8 cellular contexts compared by ENCODE assay signal in genomic region chr14:24094839-24095195, GRCh38. TPM values are rescaled to one million over a fixed set of nuclear protein-coding genes. Genes with fewer than 3 reads are reported as not detected.
DNase-seq lines count a peak whose midpoint lies in the region; ATAC-seq, FAIRE-seq and TF ChIP-seq lines count a peak whose summit lies in the region.

No MANE protein-coding gene starts in this region.

- H2AFZ ChIP-seq in astrocyte (ENCODE audit: low read depth, low read length), result peak overlapping the region; percentile 95

- peak overlapping the region; percentile 88 for H3K27ac Mint-ChIP-seq in astrocyte (ENCODE audit: unreplicated experiment)

- peaks cover 31 to 42% (median 36%) of the 10 kb centered on the region in 11 experiments for H3K36me3 ChIP-seq in BLaER1 treated with 17β-estradiol and CSF1 and Interleukin-3, amounts not matched to agents 10 nM and 100 nM
- peaks cover 22% of the 10 kb centered on the region for H3K36me3 ChIP-seq in HUES48 (ENCODE audit: control insufficient read depth, insufficient read depth, low read length)
- H3K36me3 ChIP-seq in astrocyte (ENCODE audit: insufficient read depth, low read length), result no peaks in the 10 kb centered on the region
- H3K36me3 ChIP-seq in liver (ENCODE audit: control insufficient read depth in 4 of 4, insufficient read depth in 3 of 4, low read depth in 1 of 4, low read length in 3 of 4), result peaks cover 5 to 15% (median 10%) of the 10 kb centered on the region in 4 donors
- peaks cover 0 to 20% (median 19%) of the 10 kb centered on the region in 3 donors for H3K36me3 ChIP-seq in tibial artery

- H3K27ac ChIP-seq in BLaER1 treated with 17β-estradiol and CSF1 and Interleukin-3, amounts not matched to agents 10 nM and 100 nM, result peak overlapping the region; percentile 94 to 100 (median 98)
- H3K27ac ChIP-seq in HUES48 (ENCODE audit: low read depth, low read length), result peak overlapping the region; percentile 88
- H3K27ac ChIP-seq in astrocyte (ENCODE audit: low read depth, low read length), result no peak overlapping the region
- peak overlapping the region; percentile 93 to 96 for H3K27ac ChIP-seq in liver (ENCODE audit: low read depth in 1 of 2, low read length in 2 of 2)
- H3K27ac ChIP-seq in tibial artery, result peak overlapping the region; percentile 97 to 99

- H3K9me3 ChIP-seq in BLaER1 treated with 17β-estradiol and CSF1 and Interleukin-3, amounts not matched to agents 10 nM and 100 nM (replicated peaks in 1 of 11), result no peaks in the 10 kb centered on the region
- H3K9me3 ChIP-seq in HUES48 (ENCODE audit: control insufficient read depth, insufficient read depth, low read length) (no peaks in the 10 kb centered on the region), astrocyte (ENCODE audit: insufficient read depth, low read depth, low read length) (no peaks in the 10 kb centered on the region), liver (ENCODE audit: control insufficient read depth in 4 of 4, low read length in 3 of 4) (no peaks in the 10 kb centered on the region), tibial artery (no peaks in the 10 kb centered on the region)

- peak overlapping the region; percentile 73 to 97 (median 87) for H3K4me3 ChIP-seq in BLaER1 treated with 17β-estradiol and CSF1 and Interleukin-3, amounts not matched to agents 10 nM and 100 nM
- H3K4me3 ChIP-seq in HUES48 (ENCODE audit: low read depth, low read length) (peak overlapping the region; percentile 85), astrocyte (ENCODE audit: insufficient read depth, low read depth, low read length) (peak overlapping the region; percentile 60), liver (ENCODE audit: low read depth in 1 of 3, low read length in 3 of 3) (peak overlapping the region; percentile 68 to 82 (median 71)), tibial artery (peak overlapping the region; percentile 91 to 94)

- TF ChIP-seq RAD21 in liver (IDR thresholded peaks at IDR 0.05), result no peak

- no peak for ATAC-seq in GM19035 (IDR thresholded peaks at IDR 0.05; ENCODE audit: unreplicated experiment)
- ATAC-seq in GM18517 (IDR thresholded peaks at IDR 0.05; ENCODE audit: unreplicated experiment), result no peak

- H3K4me2 ChIP-seq in BLaER1 treated with 17β-estradiol and CSF1 and Interleukin-3, amounts not matched to agents 10 nM and 100 nM, result peak overlapping the region; percentile 79 to 94 (median 91)
- H3K4me2 ChIP-seq in astrocyte (ENCODE audit: low read length), result peak overlapping the region; percentile 94

- TF ChIP-seq CTCF in astrocyte (IDR thresholded peaks at IDR 0.05; ENCODE audit: insufficient read depth, low read depth, low read length) (no peak), liver (IDR thresholded peaks at IDR 0.05; ENCODE audit: low read depth, low read length, missing input control) (no peak), tibial artery (IDR thresholded peaks at IDR 0.05) (no peak)

- H3K9me3 Mint-ChIP-seq in astrocyte (ENCODE audit: unreplicated experiment), result no peaks in the 10 kb centered on the region

- intact Hi-C loops in tibial artery (cut with DNase I; ENCODE audit: low total_unique reads), result loop anchor here (5.0 kb wide), 1 partner anchor 38 kb away; no protein-coding TSS in a partner anchor

- H3K4me1 Mint-ChIP-seq in astrocyte (ENCODE audit: low read depth, unreplicated experiment), result peaks cover 15% of the 10 kb centered on the region

- H3K4me3 Mint-ChIP-seq in astrocyte (ENCODE audit: unreplicated experiment), result peak overlapping the region; percentile 93

- peaks cover 41 to 68% (median 51%) of the 10 kb centered on the region in 10 experiments for H3K4me1 ChIP-seq in BLaER1 treated with 17β-estradiol and CSF1 and Interleukin-3, amounts not matched to agents 10 nM and 100 nM
- peaks cover 16% of the 10 kb centered on the region for H3K4me1 ChIP-seq in HUES48 (ENCODE audit: control insufficient read depth, insufficient read depth, low read length)
- peaks cover 6% of the 10 kb centered on the region for H3K4me1 ChIP-seq in astrocyte (ENCODE audit: insufficient read depth, low read length)
- peaks cover 15 to 70% (median 54%) of the 10 kb centered on the region in 4 donors for H3K4me1 ChIP-seq in liver (ENCODE audit: control insufficient read depth in 4 of 4, insufficient read depth in 4 of 4, low read length in 3 of 4)
- H3K4me1 ChIP-seq in tibial artery, result peaks cover 0 to 23% (median 19%) of the 10 kb centered on the region in 4 donors

- DNase-seq in astrocyte (ENCODE audit: low read depth) (no peak), tibial artery (no peak), NCI-H2196 (lab: John Stamatoyannopoulos, UW; ENCODE audit: unreplicated experiment) (no peak)

- H3K27me3 ChIP-seq in BLaER1 treated with 17β-estradiol and CSF1 and Interleukin-3, amounts not matched to agents 10 nM and 100 nM, result no peaks in the 10 kb centered on the region
- no peaks in the 10 kb centered on the region for H3K27me3 ChIP-seq in HUES48 (ENCODE audit: control insufficient read depth, insufficient read depth, low read length)
- H3K27me3 ChIP-seq in astrocyte (ENCODE audit: insufficient read depth, low read length), result no peaks in the 10 kb centered on the region
- H3K27me3 ChIP-seq in liver (ENCODE audit: control insufficient read depth in 4 of 4, insufficient read depth in 4 of 4, low read length in 3 of 4), result no peaks in the 10 kb centered on the region
- no peaks in the 10 kb centered on the region for H3K27me3 ChIP-seq in tibial artery

- H3K36me3 Mint-ChIP-seq in astrocyte (ENCODE audit: low read depth, unreplicated experiment), result peaks cover 13% of the 10 kb centered on the region

- H3K27me3 Mint-ChIP-seq in astrocyte (ENCODE audit: low read depth, unreplicated experiment), result peaks cover 4% of the 10 kb centered on the region

- H3K79me2 ChIP-seq in astrocyte (ENCODE audit: insufficient read depth, low read length), result no peaks in the 10 kb centered on the region

- 2% methylated on average over 13 of the region's 13 CpGs for WGBS in liver

- FAIRE-seq in astrocyte (lab: Jason Lieb, UNC), result no peak

- H4K20me1 ChIP-seq in BLaER1 treated with 17β-estradiol and CSF1 and Interleukin-3, amounts not matched to agents 10 nM and 100 nM, result peaks cover 0 to 43% (median 5%) of the 10 kb centered on the region in 11 experiments; a peak in 9 of 22 replicates
- H4K20me1 ChIP-seq in astrocyte (ENCODE audit: insufficient read depth, low read length), result no peaks in the 10 kb centered on the region

- H3K9ac ChIP-seq in BLaER1 treated with 17β-estradiol and CSF1 and Interleukin-3, amounts not matched to agents 10 nM and 100 nM, result peak overlapping the region; percentile 91 to 100 (median 97)
- H3K9ac ChIP-seq in HUES48 (ENCODE audit: low read depth, low read length), result peak overlapping the region; percentile 89
- H3K9ac ChIP-seq in astrocyte (ENCODE audit: low read length), result peak overlapping the region; percentile 81
- H3K9ac ChIP-seq in liver (ENCODE audit: low read depth in 1 of 2, low read length in 2 of 2), result peak overlapping the region; percentile 93 to 98

TF ChIP-seq in liver, 16 proteins besides CTCF, POLR2A, EP300 and RAD21:
- TF ChIP-seq JUND (IDR thresholded peaks at IDR 0.05) (no peak), NR2F2 (IDR thresholded peaks at IDR 0.05) (no peak), ATF3 (IDR thresholded peaks at IDR 0.05) (no peak), YY1 (IDR thresholded peaks at IDR 0.05) (no peak), GABPA (IDR thresholded peaks at IDR 0.05 in 1 of 2, conservative IDR thresholded peaks at IDR 0.05 in 1 of 2) (no peak), EGR1 (IDR thresholded peaks at IDR 0.05; ENCODE audit: low read depth in 2 of 2) (no peak), HNF4A (conservative IDR thresholded peaks at IDR 0.05) (no peak), ZBTB33 (IDR thresholded peaks at IDR 0.05) (no peak), SP1 (IDR thresholded peaks at IDR 0.05) (no peak)

RNA-seq across cellular contexts. Expression of gene PCK2, which starts 0.7 kb away (rescaled TPM):
- total RNA-seq in astrocyte, result 73.8 and 101 TPM in 2 replicates
- 100 to 1,000 TPM in 1 of 2 donors, 10 to 100 TPM in 1; 39.8 to 205 TPM for total RNA-seq in liver
- polyA plus RNA-seq in liver, result 100 to 1,000 TPM; 236 to 250 TPM

RNA-seq across cellular contexts. Expression of gene DCAF11, which starts 19.8 kb away (rescaled TPM):
- 26.9 and 27.1 TPM in 2 replicates for total RNA-seq in astrocyte
- total RNA-seq in liver, result 100 to 1,000 TPM; 215 to 312 TPM
- polyA plus RNA-seq in liver, result 100 to 1,000 TPM in 1 of 2 donors, 10 to 100 TPM in 1; 30.1 to 119 TPM

RNA-seq across cellular contexts. Expression of gene NRL, which starts 19.9 kb away (rescaled TPM):
- total RNA-seq in astrocyte (0.48 and 0.70 TPM in 2 replicates), liver (1 to 10 TPM; 2.7 to 3.2 TPM)
- polyA plus RNA-seq in liver, result 1 to 10 TPM; 1.5 to 2.9 TPM

RNA-seq across cellular contexts. Expression of gene CPNE6, which starts 23.5 kb away (rescaled TPM):
- not detected in 2 replicates for total RNA-seq in astrocyte
- not detected for total RNA-seq in liver
- polyA plus RNA-seq in liver, result under 1 TPM; 0.05 to 0.17 TPM

RNA-seq across cellular contexts. Expression of gene FITM1, which starts 35.6 kb away (rescaled TPM):
- total RNA-seq in astrocyte (0.25 TPM in 1 of 2 replicates, not detected in the other), liver (1 to 10 TPM; 1.7 to 6.4 TPM)
- polyA plus RNA-seq in liver, result 10 to 100 TPM; 11.9 to 16.1 TPM
